ENCODE assay signal across 8 cellular contexts in genomic region chr3:46860381-46861292, GRCh38. TPM values are rescaled to one million over a fixed set of nuclear protein-coding genes. Genes with fewer than 3 reads are reported as not detected.
DNase-seq lines count a peak whose midpoint lies in the region; ATAC-seq, FAIRE-seq and TF ChIP-seq lines count a peak whose summit lies in the region.

No MANE protein-coding gene starts in this region.

- H3K9me1 ChIP-seq in keratinocyte (ENCODE audit: control insufficient read depth, extremely low read depth, insufficient read depth, low read length): no peaks in the 10 kb centered on the region

- H3K4me2 ChIP-seq in A549: no peak overlapping the region
- no peak overlapping the region for H3K4me2 ChIP-seq in keratinocyte (ENCODE audit: control insufficient read depth, extremely low read depth, insufficient read depth, low read depth, low read length)

- no peak for TF ChIP-seq POLR2A in A549 (IDR thresholded peaks at IDR 0.05; ENCODE audit: low read length)

- H3K4me1 ChIP-seq in A549: no peaks in the 10 kb centered on the region
- no peaks in the 10 kb centered on the region for H3K4me1 ChIP-seq in keratinocyte (ENCODE audit: control insufficient read depth, extremely low read depth, insufficient read depth, low read length)

- H3K36me3 ChIP-seq in keratinocyte (ENCODE audit: control insufficient read depth in 2 of 2, extremely low read depth in 1 of 2, insufficient read depth in 2 of 2, low read length in 2 of 2): no peaks in the 10 kb centered on the region

- no peak overlapping the region for H3K27ac ChIP-seq in A549
- no peak overlapping the region for H3K27ac ChIP-seq in keratinocyte (ENCODE audit: control insufficient read depth, insufficient read depth, low read length)

- DNase-seq in A549 (ENCODE audit: low read depth in 1 of 2, low spot score in 1 of 2): peak in 1 of 2 experiments; percentile 34
- DNase-seq in GM12865 (ENCODE audit: low read depth): peak; percentile 26
- no peak for DNase-seq in keratinocyte (ENCODE audit: low read depth, low spot score)
- no peak for DNase-seq in DMS79 treated with DMSO at 0.1 percent for 48 hours (lab: John Stamatoyannopoulos, UW)
- no peak for DNase-seq in NCI-H187 treated with DMSO at 0.1 percent for 48 hours (lab: John Stamatoyannopoulos, UW)
- DNase-seq in NCI-H2227 (lab: John Stamatoyannopoulos, UW; ENCODE audit: unreplicated experiment): no peak

- no peaks in the 10 kb centered on the region for H3K9me3 ChIP-seq in A549
- H3K9me3 ChIP-seq in keratinocyte (ENCODE audit: control insufficient read depth, low read depth, low read length): no peaks in the 10 kb centered on the region

- dilution Hi-C loops in keratinocyte (cut with MboI; ENCODE audit: extremely low pct_ligation_motif_present, low sequenced_read_pairs): no loop called here

- H3K27me3 ChIP-seq in keratinocyte (ENCODE audit: control insufficient read depth, extremely low read depth, insufficient read depth, low read length): peaks cover 16% of the 10 kb centered on the region

- no peak overlapping the region for H2AFZ ChIP-seq in keratinocyte (ENCODE audit: control insufficient read depth, low read length)

- ATAC-seq in A549: peak; percentile 54 to 88; a peak in 4 of 6 replicates
- ATAC-seq in GM19463 (IDR thresholded peaks at IDR 0.05; ENCODE audit: unreplicated experiment): no peak

- WGBS in A549 (ENCODE audit: missing lambda C conversion rate): 85% methylated on average over 10 of the region's 22 CpGs

- peaks cover 4% of the 10 kb centered on the region for H4K20me1 ChIP-seq in keratinocyte (ENCODE audit: control insufficient read depth, extremely low read depth, insufficient read depth, low read length)

- TF ChIP-seq EP300 in A549 (IDR thresholded peaks at IDR 0.05): no peak

- TF ChIP-seq RAD21 in A549 (conservative IDR thresholded peaks at IDR 0.05 in 1 of 2, IDR thresholded peaks at IDR 0.05 in 1 of 2): 0 out of 5 replicates have a peak, but pooled peaks of 1 of the 2 experiments have one; percentile 14

- H3K4me3 ChIP-seq in A549: no peak overlapping the region
- H3K4me3 ChIP-seq in GM12865 (ENCODE audit: low read depth, low read length): no peak overlapping the region
- H3K4me3 ChIP-seq in WI38 (ENCODE audit: low read depth, low read length): no peak overlapping the region
- no peak overlapping the region for H3K4me3 ChIP-seq in keratinocyte (ENCODE audit: control insufficient read depth in 2 of 3, extremely low read depth in 1 of 3, insufficient read depth in 2 of 3, low read depth in 1 of 3, low read length in 3 of 3)

- H3K9ac ChIP-seq in keratinocyte (ENCODE audit: control insufficient read depth, extremely low read depth, insufficient read depth, low read length): no peak overlapping the region

- POLR2A ChIA-PET in A549 (lab: Yijun Ruan, JAX): no interaction called here

- FAIRE-seq in A549 (lab: Jason Lieb, UNC) (no peak), keratinocyte (lab: Jason Lieb, UNC) (no peak)

- no peaks in the 10 kb centered on the region for H3K79me2 ChIP-seq in keratinocyte (ENCODE audit: control insufficient read depth, insufficient read depth, low read length)

- CTCF ChIA-PET in A549 (lab: Yijun Ruan, JAX): interaction anchor here (1.5 to 1.9 kb wide), 2 partner anchors 49 to 136 kb away, joined by 3 to 4 read pairs; no protein-coding TSS in a partner anchor

- TF ChIP-seq CTCF in A549 (IDR thresholded peaks at IDR 0.05) (peak; percentile 20; the same call in 1 of the 3 replicates), GM12865 (IDR thresholded peaks at IDR 0.05; ENCODE audit: insufficient read depth, low read depth, low read length, missing control alignments) (peak; percentile 47), WI38 (IDR thresholded peaks at IDR 0.05; ENCODE audit: low read depth, low read length) (peak; percentile 55), keratinocyte (optimal IDR thresholded peaks at IDR 0.05 in 1 of 3, IDR thresholded peaks at IDR 0.05 in 1 of 3, conservative IDR thresholded peaks at IDR 0.05 in 1 of 3; ENCODE audit: extremely low read depth in 1 of 3, insufficient read depth in 2 of 3, low read length in 3 of 3) (peak in 2 of 3 experiments; percentile 50 to 59)

TF ChIP-seq in A549, 52 proteins besides CTCF, POLR2A, EP300 and RAD21:
- TF ChIP-seq NR3C1 (IDR thresholded peaks at IDR 0.05): no peak
- TF ChIP-seq, protein P1, sequence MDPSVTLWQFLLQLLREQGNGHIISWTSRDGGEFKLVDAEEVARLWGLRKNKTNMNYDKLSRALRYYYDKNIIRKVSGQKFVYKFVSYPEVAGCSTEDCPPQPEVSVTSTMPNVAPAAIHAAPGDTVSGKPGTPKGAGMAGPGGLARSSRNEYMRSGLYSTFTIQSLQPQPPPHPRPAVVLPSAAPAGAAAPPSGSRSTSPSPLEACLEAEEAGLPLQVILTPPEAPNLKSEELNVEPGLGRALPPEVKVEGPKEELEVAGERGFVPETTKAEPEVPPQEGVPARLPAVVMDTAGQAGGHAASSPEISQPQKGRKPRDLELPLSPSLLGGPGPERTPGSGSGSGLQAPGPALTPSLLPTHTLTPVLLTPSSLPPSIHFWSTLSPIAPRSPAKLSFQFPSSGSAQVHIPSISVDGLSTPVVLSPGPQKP (IDR thresholded peaks at IDR 0.05; ENCODE audit: low read depth, low read length): no peak
- TF ChIP-seq, protein P2, sequence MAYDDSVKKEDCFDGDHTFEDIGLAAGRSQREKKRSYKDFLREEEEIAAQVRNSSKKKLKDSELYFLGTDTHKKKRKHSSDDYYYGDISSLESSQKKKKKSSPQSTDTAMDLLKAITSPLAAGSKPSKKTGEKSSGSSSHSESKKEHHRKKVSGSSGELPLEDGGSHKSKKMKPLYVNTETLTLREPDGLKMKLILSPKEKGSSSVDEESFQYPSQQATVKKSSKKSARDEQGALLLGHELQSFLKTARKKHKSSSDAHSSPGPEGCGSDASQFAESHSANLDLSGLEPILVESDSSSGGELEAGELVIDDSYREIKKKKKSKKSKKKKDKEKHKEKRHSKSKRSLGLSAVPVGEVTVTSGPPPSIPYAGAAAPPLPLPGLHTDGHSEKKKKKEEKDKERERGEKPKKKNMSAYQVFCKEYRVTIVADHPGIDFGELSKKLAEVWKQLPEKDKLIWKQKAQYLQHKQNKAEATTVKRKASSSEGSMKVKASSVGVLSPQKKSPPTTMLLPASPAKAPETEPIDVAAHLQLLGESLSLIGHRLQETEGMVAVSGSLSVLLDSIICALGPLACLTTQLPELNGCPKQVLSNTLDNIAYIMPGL (CRISPR knock-in tag; IDR thresholded peaks at IDR 0.05; ENCODE audit: borderline replicate concordance): no peak
- TF ChIP-seq SREBF2 (IDR thresholded peaks at IDR 0.05): no peak
- TF ChIP-seq HOXB5 (CRISPR knock-in tag; IDR thresholded peaks at IDR 0.05): no peak
- TF ChIP-seq GATA3 (IDR thresholded peaks at IDR 0.05; ENCODE audit: borderline replicate concordance): no peak
- TF ChIP-seq PHF8 (IDR thresholded peaks at IDR 0.05; ENCODE audit: borderline replicate concordance, low read depth): no peak
- TF ChIP-seq NFE2L2 (conservative IDR thresholded peaks at IDR 0.05; ENCODE audit: low read length): no peak
- no peak for TF ChIP-seq TFCP2L1 (CRISPR knock-in tag; IDR thresholded peaks at IDR 0.05)

RNA-seq across cellular contexts. Expression of gene MYL3, which starts 2.6 kb away (rescaled TPM):
- polyA plus RNA-seq in A549 (2011; rRNA removed) (not detected in 2 replicates), A549 (2017; fragmentation: RNase III; extraction: RNeasy Plus Mini Kit Qiagen cat#74134 plus additional on column Dnase treatment) (0.25 TPM in 1 of 3 replicates, not detected in the others), keratinocyte (not detected in 3 replicates)
- 0.09 and 0.13 TPM in 2 replicates for polyA plus RNA-seq in A549 (2012; cell fraction: cytosol; rRNA removed)
- polyA plus RNA-seq in A549 (2012; cell fraction: nucleus; rRNA removed): not detected in 2 replicates
- polyA minus RNA-seq in A549 (2011; rRNA and poly(A)+ RNA removed): not detected in 2 replicates
- not detected for polyA plus RNA-seq in keratinocyte (2011; ENCODE audit: low read depth)
- not detected in 2 replicates for polyA plus RNA-seq in keratinocyte (2011; cell fraction: cytosol; rRNA removed)
- not detected in 2 replicates for polyA plus RNA-seq in keratinocyte (2011; cell fraction: nucleus; rRNA removed)
- not detected in 2 replicates for polyA plus RNA-seq in keratinocyte (2012; ENCODE audit: low replicate concordance)
- not detected in 3 replicates for polyA minus RNA-seq in keratinocyte
- polyA minus RNA-seq in keratinocyte (2011; cell fraction: cytosol; rRNA and poly(A)+ RNA removed): not detected
- not detected in 2 replicates for polyA minus RNA-seq in keratinocyte (2011; cell fraction: nucleus; rRNA and poly(A)+ RNA removed)

RNA-seq across cellular contexts. Expression of gene PTH1R, which starts 16.9 kb away (rescaled TPM):
- 0.20 and 0.45 TPM in 2 replicates for polyA plus RNA-seq in A549 (2011; rRNA removed)
- polyA plus RNA-seq in A549 (2012; cell fraction: cytosol; rRNA removed): 0.63 and 0.83 TPM in 2 replicates
- polyA plus RNA-seq in A549 (2012; cell fraction: nucleus; rRNA removed): 1.7 and 2.2 TPM in 2 replicates
- 0.53 to 0.76 TPM (median 0.54 TPM) in 3 replicates for polyA plus RNA-seq in A549 (2017; fragmentation: RNase III; extraction: RNeasy Plus Mini Kit Qiagen cat#74134 plus additional on column Dnase treatment)
- 0.24 and 0.87 TPM in 2 replicates for polyA minus RNA-seq in A549 (2011; rRNA and poly(A)+ RNA removed)
- polyA plus RNA-seq in keratinocyte: not detected in 3 replicates
- not detected for polyA plus RNA-seq in keratinocyte (2011; ENCODE audit: low read depth)
- polyA plus RNA-seq in keratinocyte (2011; cell fraction: cytosol; rRNA removed): not detected in 2 replicates
- polyA plus RNA-seq in keratinocyte (2011; cell fraction: nucleus; rRNA removed): not detected in 2 replicates
- not detected in 2 replicates for polyA plus RNA-seq in keratinocyte (2012; ENCODE audit: low replicate concordance)
- not detected in 3 replicates for polyA minus RNA-seq in keratinocyte
- not detected for polyA minus RNA-seq in keratinocyte (2011; cell fraction: cytosol; rRNA and poly(A)+ RNA removed)
- not detected in 2 replicates for polyA minus RNA-seq in keratinocyte (2011; cell fraction: nucleus; rRNA and poly(A)+ RNA removed)
